10 cellular contexts compared by ENCODE assay signal in the genomic region with DNA sequence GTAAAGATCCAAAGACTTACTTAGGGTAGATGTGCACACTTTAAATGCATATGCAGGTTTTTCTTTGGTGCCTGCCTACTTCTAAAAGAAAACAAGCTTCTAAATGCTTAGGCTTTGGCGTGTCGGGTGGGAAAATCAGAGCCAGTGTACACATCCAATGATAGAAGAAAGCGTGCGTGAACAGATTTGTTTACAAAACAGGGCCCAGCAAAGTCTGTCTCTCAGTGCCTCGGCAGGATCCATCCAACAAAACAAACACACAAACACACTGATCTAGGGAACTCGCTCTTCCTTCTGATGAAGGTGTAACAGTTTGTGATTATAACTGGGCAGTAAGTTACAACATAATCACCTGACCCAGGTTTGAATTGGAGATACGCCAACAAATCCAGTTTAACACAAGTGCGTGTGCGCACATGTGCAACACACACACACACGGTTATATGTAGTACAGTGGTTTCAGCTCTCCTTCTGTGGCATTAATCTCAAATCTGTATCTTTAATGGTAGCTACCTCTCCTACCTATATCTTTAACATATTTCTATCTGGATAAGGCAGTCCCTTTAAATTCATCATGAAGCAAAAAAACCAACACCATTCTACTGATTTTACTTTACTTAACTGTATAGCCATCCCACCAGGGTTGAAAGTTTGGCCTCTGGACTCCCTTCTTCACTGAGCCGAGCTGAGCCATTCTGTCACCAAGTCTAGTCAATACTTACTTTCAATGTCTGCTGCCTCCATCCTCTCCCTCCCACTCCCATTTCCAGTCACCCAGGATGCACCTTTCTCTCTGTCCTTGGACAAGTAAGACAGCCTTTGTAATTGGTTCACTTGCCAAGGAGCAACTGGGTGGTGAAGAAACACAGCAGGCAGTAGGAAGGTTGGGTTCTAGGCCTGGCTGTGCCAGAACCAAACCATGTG.
DNase-seq lines count a peak whose midpoint lies in the region; ATAC-seq lines count a peak whose summit lies in the region.
"Had no signal": no experiment of that assay in that cellular context is flagged by ENCODE, and none has a peak within 500 bp of the region (broad histone marks: within the 10 kb centered on the region; RNA-seq: fewer than 3 reads in every experiment).

No MANE protein-coding gene starts in this region.

- peak overlapping the region in 1 of 2 experiments; percentile 17 for H3K4me3 ChIP-seq in mesenchymal stem cell (ENCODE audit: insufficient read depth in 1 of 2, low read depth in 1 of 2, low read length in 2 of 2)
- H3K4me3 ChIP-seq: pancreas had no signal

- 66% methylated on average over 11 of the region's 11 CpGs for WGBS in mesenchymal stem cell

- peaks cover 100% of the 10 kb centered on the region for H3K4me1 Mint-ChIP-seq in activated naive CD8-positive, alpha-beta T cell treated with anti-CD3 and anti-CD28 coated beads, Interleukin-2, amount 50 U/mL, for 24 hours

- no peak overlapping the region for H2AFZ ChIP-seq in mesenchymal stem cell (ENCODE audit: low read depth, low read length)

- peak overlapping the region; percentile 2 for H4K91ac ChIP-seq in mesenchymal stem cell (ENCODE audit: low read length)

- no peaks in the 10 kb centered on the region for H3K9me3 Mint-ChIP-seq in activated naive CD8-positive, alpha-beta T cell treated with anti-CD3 and anti-CD28 coated beads, Interleukin-2, amount 50 U/mL, for 24 hours

- H3K27me3 ChIP-seq in mesenchymal stem cell (ENCODE audit: control insufficient read depth in 1 of 2, insufficient read depth in 1 of 2, low read length in 2 of 2) = no peaks in the 10 kb centered on the region
- H3K27me3 ChIP-seq: pancreas had no signal

- H2BK12ac ChIP-seq in mesenchymal stem cell (ENCODE audit: low read length in 2 of 2) = peak overlapping the region; percentile 4 to 71

- peak overlapping the region; percentile 54 for H3K4me3 Mint-ChIP-seq in activated naive CD8-positive, alpha-beta T cell treated with anti-CD3 and anti-CD28 coated beads, Interleukin-2, amount 50 U/mL, for 24 hours

- peak; percentile 30 for ATAC-seq in activated naive CD8-positive, alpha-beta T cell treated with anti-CD3 and anti-CD28 coated beads, Interleukin-2, amount 50 U/mL, for 24 hours
- no peak for ATAC-seq in HG03432 (IDR thresholded peaks at IDR 0.05; ENCODE audit: unreplicated experiment)
- no peak for ATAC-seq in GM21737 (IDR thresholded peaks at IDR 0.05; ENCODE audit: unreplicated experiment)
- ATAC-seq: pancreas had no signal

- DNase-seq in stimulated activated CD4-positive, alpha-beta T cell treated with anti-CD3 and anti-CD28 coated beads, Interleukin-1b, Interleukin-23, amount 100 ng/mL, for 48 hours = peak; percentile 71
- DNase-seq in stimulated activated CD4-positive, alpha-beta T cell treated with anti-CD3 and anti-CD28 coated beads, Interleukin-12 subunit alpha, Interleukin-12 subunit beta, amount 100 ng/mL, for 4 hours = no peak
- DNase-seq in activated naive CD8-positive, alpha-beta T cell treated with anti-CD3 and anti-CD28 coated beads, Interleukin-2, amount 50 U/mL, for 24 hours = no peak
- DNase-seq in mesenchymal stem cell = peak; percentile 75
- DNase-seq in DMS153 treated with DMSO at 0.1 percent for 48 hours (lab: John Stamatoyannopoulos, UW; ENCODE audit: unreplicated experiment) = no peak
- no peak for DNase-seq in CD1c-positive myeloid dendritic cell (ENCODE audit: extremely low spot score)
- DNase-seq: NCI-H345, pancreas had no signal

- no peak overlapping the region for H2BK120ac ChIP-seq in mesenchymal stem cell (ENCODE audit: low read depth, low read length)

- no peak overlapping the region for H2BK15ac ChIP-seq in mesenchymal stem cell (ENCODE audit: low read depth, poor library complexity, severe bottlenecking)

- H3K27ac Mint-ChIP-seq in activated naive CD8-positive, alpha-beta T cell treated with anti-CD3 and anti-CD28 coated beads, Interleukin-2, amount 50 U/mL, for 24 hours = peak overlapping the region; percentile 99

- H3K79me1 ChIP-seq in mesenchymal stem cell (replicated peaks; ENCODE audit: low read length, poor library complexity, severe bottlenecking) = peaks cover 20% of the 10 kb centered on the region

- no peak overlapping the region for H2BK5ac ChIP-seq in mesenchymal stem cell (ENCODE audit: low read depth, low read length, poor library complexity, severe bottlenecking)

- peak overlapping the region; percentile 26 for H3K27ac ChIP-seq in mesenchymal stem cell (ENCODE audit: low read length, poor library complexity, severe bottlenecking)
- H3K27ac ChIP-seq: pancreas had no signal

- peak overlapping the region; percentile 49 for H2AK5ac ChIP-seq in mesenchymal stem cell (ENCODE audit: low read length, severe bottlenecking)

- peaks cover 76% of the 10 kb centered on the region for H3K36me3 Mint-ChIP-seq in activated naive CD8-positive, alpha-beta T cell treated with anti-CD3 and anti-CD28 coated beads, Interleukin-2, amount 50 U/mL, for 24 hours (ENCODE audit: low read depth)

- no peaks in the 10 kb centered on the region for H3K9me3 ChIP-seq in mesenchymal stem cell (ENCODE audit: control insufficient read depth, low read length)
- H3K9me3 ChIP-seq: pancreas had no signal

- peaks cover 5 to 71% of the 10 kb centered on the region in 2 experiments for H3K36me3 ChIP-seq in mesenchymal stem cell (ENCODE audit: control insufficient read depth in 1 of 2, insufficient read depth in 2 of 2, low read depth in 1 of 2, low read length in 2 of 2)
- H3K36me3 ChIP-seq: pancreas had no signal

- no peak overlapping the region for H3K4me2 ChIP-seq in mesenchymal stem cell (ENCODE audit: low read length, poor library complexity, severe bottlenecking)

- peak overlapping the region; percentile 71 to 81 for H3K18ac ChIP-seq in mesenchymal stem cell (ENCODE audit: low read depth in 1 of 2, low read length in 2 of 2)

- H4K8ac ChIP-seq in mesenchymal stem cell (ENCODE audit: low read length) = no peak overlapping the region

- no peaks in the 10 kb centered on the region for H3K27me3 Mint-ChIP-seq in activated naive CD8-positive, alpha-beta T cell treated with anti-CD3 and anti-CD28 coated beads, Interleukin-2, amount 50 U/mL, for 24 hours

- peak overlapping the region in 1 of 2 experiments; percentile 16 for H3K23ac ChIP-seq in mesenchymal stem cell (ENCODE audit: low read length in 2 of 2)

- H3K4ac ChIP-seq in mesenchymal stem cell (ENCODE audit: low read depth in 1 of 2, low read length in 2 of 2) = no peak overlapping the region

- peak overlapping the region; percentile 97 for H3K9ac ChIP-seq in mesenchymal stem cell (ENCODE audit: low read length)

- H3K14ac ChIP-seq in mesenchymal stem cell (ENCODE audit: low read length in 2 of 2) = no peak overlapping the region

- peaks cover 19% of the 10 kb centered on the region for H3K4me1 ChIP-seq in mesenchymal stem cell (ENCODE audit: control insufficient read depth, insufficient read depth, low read depth, low read length)

Comparison
In these comparisons a context has a peak if more than half of its experiments do, and no peak if none do; other contexts are left out.
1. DNase-seq: peak in stimulated activated CD4-positive, alpha-beta T cell treated with anti-CD3 and anti-CD28 coated beads, Interleukin-1b, Interleukin-23, amount 100 ng/mL, for 48 hours (single experiment) and mesenchymal stem cell (single experiment); none in stimulated activated CD4-positive, alpha-beta T cell treated with anti-CD3 and anti-CD28 coated beads, Interleukin-12 subunit alpha, Interleukin-12 subunit beta, amount 100 ng/mL, for 4 hours (single experiment), activated naive CD8-positive, alpha-beta T cell treated with anti-CD3 and anti-CD28 coated beads, Interleukin-2, amount 50 U/mL, for 24 hours (single experiment), DMS153 treated with DMSO at 0.1 percent for 48 hours (single experiment) and CD1c-positive myeloid dendritic cell (single experiment).